In the genomic region with DNA sequence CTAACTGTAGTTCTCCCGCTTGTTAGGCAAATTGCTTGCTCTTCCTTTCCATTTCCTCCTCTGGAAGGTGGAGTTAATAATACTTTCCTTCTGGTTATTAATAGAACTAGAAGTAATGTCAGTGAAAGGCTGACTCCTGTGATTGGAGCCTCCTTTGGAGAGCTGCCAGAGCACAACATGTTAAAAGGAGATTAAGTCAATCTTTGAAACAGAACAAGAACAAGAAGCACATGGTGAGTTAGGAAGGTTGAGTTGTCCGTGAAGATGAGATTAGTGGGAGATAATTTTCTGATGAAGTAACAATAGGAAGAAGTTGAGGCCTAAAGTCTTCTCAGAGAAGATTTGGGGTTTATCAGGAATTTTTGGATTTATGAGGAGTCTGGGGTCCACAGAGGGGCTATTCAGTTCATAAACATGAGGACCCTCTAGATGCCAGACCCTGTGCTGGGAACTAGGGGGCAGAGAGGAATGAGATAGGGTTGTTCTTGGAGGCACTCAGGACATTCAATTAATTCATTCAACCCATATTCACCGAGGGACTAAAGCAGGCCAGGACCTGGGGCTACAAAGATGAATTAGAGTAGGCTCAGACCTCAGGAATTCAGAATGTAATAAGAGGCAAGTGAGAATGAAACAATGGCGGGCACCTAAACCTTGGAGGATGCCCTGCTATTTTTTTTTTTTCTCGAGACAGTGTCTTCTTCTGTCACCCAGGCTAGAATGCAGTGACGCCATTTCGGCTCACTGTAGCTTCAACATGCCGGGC, we compare ENCODE assay signal across 14 cellular contexts. TPM values are rescaled to one million over a fixed set of nuclear protein-coding genes. Genes with fewer than 3 reads are reported as not detected.
A peak's percentile ranks its signal among the peaks of the same experiment; 100 is the strongest.
DNase-seq lines count a peak whose midpoint lies in the region; ATAC-seq and TF ChIP-seq lines count a peak whose summit lies in the region.
"Had no signal": no experiment of that assay in that cellular context is flagged by ENCODE, and none has a peak within 500 bp of the region (broad histone marks: within the 10 kb centered on the region; RNA-seq: fewer than 3 reads in every experiment).

No MANE protein-coding gene starts in this region.

- H3K9me3 Mint-ChIP-seq in chondrocyte (ENCODE audit: low read depth), result peaks cover 3% of the 10 kb centered on the region

- TF ChIP-seq CTCF in chondrocyte (IDR thresholded peaks at IDR 0.05), result no peak
- no peak for TF ChIP-seq CTCF in vagina (IDR thresholded peaks at IDR 0.05)
- no peak for TF ChIP-seq CTCF in upper lobe of left lung (IDR thresholded peaks at IDR 0.05)

- H3K27me3 Mint-ChIP-seq in chondrocyte (ENCODE audit: low read depth), result peaks cover 2% of the 10 kb centered on the region

- ATAC-seq in Right ventricle myocardium inferior (peak; percentile 49), right cardiac atrium (peak; percentile 61 to 80), upper lobe of left lung (ENCODE audit: low FRiP score in 2 of 2) (no peak), HG03432 (IDR thresholded peaks at IDR 0.05; ENCODE audit: unreplicated experiment) (no peak)

- WGBS in right cardiac atrium, result 69% methylated on average over 8 of the region's 8 CpGs
- WGBS in upper lobe of left lung, 2 donors, result 79 to 82% methylated on average over 8 of the region's 8 CpGs

- intact Hi-C loops in Right ventricle myocardium inferior (cut with DNase I) (no loop called here), cardiac septum (cut with DNase I) (no loop called here), right cardiac atrium (cut with DNase I) (no loop called here), vagina (cut with DNase I) (no loop called here)

- peaks cover 27% of the 10 kb centered on the region for H3K4me1 Mint-ChIP-seq in chondrocyte (ENCODE audit: low read depth)

- H3K4me3 ChIP-seq in right cardiac atrium (ENCODE audit: low read length) (no peak overlapping the region), vagina (no peak overlapping the region), upper lobe of left lung (no peak overlapping the region)
- H3K4me3 ChIP-seq: SJCRH30 had no signal

- H3K9me3 ChIP-seq in right cardiac atrium (ENCODE audit: control insufficient read depth, low read length), result no peaks in the 10 kb centered on the region
- H3K9me3 ChIP-seq in vagina, result no peaks in the 10 kb centered on the region
- no peaks in the 10 kb centered on the region for H3K9me3 ChIP-seq in upper lobe of left lung
- H3K9me3 ChIP-seq: SJCRH30 had no signal

- H3K36me3 ChIP-seq in vagina, result no peaks in the 10 kb centered on the region
- H3K36me3 ChIP-seq in upper lobe of left lung, result no peaks in the 10 kb centered on the region
- H3K36me3 ChIP-seq: SJCRH30 had no signal

- H3K27me3 ChIP-seq in right cardiac atrium (ENCODE audit: control insufficient read depth, insufficient read depth), result no peaks in the 10 kb centered on the region
- H3K27me3 ChIP-seq in vagina, result no peaks in the 10 kb centered on the region
- no peaks in the 10 kb centered on the region for H3K27me3 ChIP-seq in upper lobe of left lung
- H3K27me3 ChIP-seq: SJCRH30 had no signal

- H3K27ac Mint-ChIP-seq in chondrocyte (ENCODE audit: unreplicated experiment), result peak overlapping the region; percentile 28

- H3K4me3 Mint-ChIP-seq in chondrocyte (ENCODE audit: unreplicated experiment), result no peak overlapping the region

- no peaks in the 10 kb centered on the region for H3K36me3 Mint-ChIP-seq in chondrocyte (ENCODE audit: low read depth)

- no peak for TF ChIP-seq EP300 in upper lobe of left lung (IDR thresholded peaks at IDR 0.05)

- TF ChIP-seq POLR2A in vagina (IDR thresholded peaks at IDR 0.05), result no peak
- TF ChIP-seq POLR2A in upper lobe of left lung (IDR thresholded peaks at IDR 0.05), result no peak

- H3K27ac ChIP-seq in right cardiac atrium (ENCODE audit: low read length) (peak overlapping the region; percentile 91), vagina (peak overlapping the region; percentile 16), upper lobe of left lung (no peak overlapping the region)
- H3K27ac ChIP-seq: SJCRH30 had no signal

- H3K4me1 ChIP-seq in right cardiac atrium (ENCODE audit: control insufficient read depth, insufficient read depth, low read length) (peaks cover 6% of the 10 kb centered on the region), vagina (peaks cover 27% of the 10 kb centered on the region), upper lobe of left lung (peaks cover 0 to 23% (median 10%) of the 10 kb centered on the region in 4 donors)

- DNase-seq in Right ventricle myocardium inferior (ENCODE audit: missing footprints) (no peak), cardiac septum (ENCODE audit: low spot score) (no peak), chondrocyte (ENCODE audit: low spot score) (no peak), right cardiac atrium (peak in 1 of 3 donors; percentile 57), vagina (ENCODE audit: extremely low spot score in 2 of 2) (no peak), upper lobe of left lung (no peak), dedifferentiated amniotic fluid mesenchymal stem cell (ENCODE audit: extremely low spot score) (no peak)
- DNase-seq: activated CD4-positive, alpha-beta T cell treated with anti-CD3 and anti-CD28 coated beads for 48 hours; activated naive CD4-positive, alpha-beta T cell; NCI-H2171; stimulated activated naive CD4-positive, alpha-beta T cell treated with Interleukin-2 at 50 U/mL for 16 hours had no signal

RNA-seq across cellular contexts. Expression of a gene that starts 40.7 kb away (rescaled TPM):
- total RNA-seq in Right ventricle myocardium inferior (12.0 TPM), cardiac septum (40.3 TPM), chondrocyte (120 to 129 TPM (median 124 TPM) in 3 replicates), right cardiac atrium (10 to 100 TPM; 10.7 to 28.7 (median 21.6) TPM), vagina (141 TPM), upper lobe of left lung (100 to 1,000 TPM; 188 to 863 (median 555) TPM)
- 17.5 TPM for polyA plus RNA-seq in right cardiac atrium

RNA-seq across cellular contexts. Expression of a gene that starts 52.8 kb away (rescaled TPM):
- total RNA-seq in Right ventricle myocardium inferior, result not detected
- total RNA-seq in cardiac septum, result not detected
- not detected in 3 replicates for total RNA-seq in chondrocyte
- total RNA-seq in right cardiac atrium, result not detected
- polyA plus RNA-seq in right cardiac atrium, result 0.09 TPM
- 3.4 TPM for total RNA-seq in vagina
- total RNA-seq in upper lobe of left lung, result 1 to 10 TPM in 5 of 6 donors, not detected in 1; 2.3 to 8.1 (median 2.9) TPM
- total RNA-seq: SJCRH30 had no signal
- polyA plus RNA-seq: neural cell had no signal

Comparison
In these comparisons a context has a peak if more than half of its experiments do, and no peak if none do; other contexts are left out.
1. ATAC-seq: peak in Right ventricle myocardium inferior (single experiment) and right cardiac atrium (2 of 2); none in upper lobe of left lung (0 of 2) and HG03432 (single experiment).
2. H3K27ac ChIP-seq: peak in right cardiac atrium (single experiment) and vagina (single experiment); none in upper lobe of left lung (0 of 4).